In the genomic region with DNA sequence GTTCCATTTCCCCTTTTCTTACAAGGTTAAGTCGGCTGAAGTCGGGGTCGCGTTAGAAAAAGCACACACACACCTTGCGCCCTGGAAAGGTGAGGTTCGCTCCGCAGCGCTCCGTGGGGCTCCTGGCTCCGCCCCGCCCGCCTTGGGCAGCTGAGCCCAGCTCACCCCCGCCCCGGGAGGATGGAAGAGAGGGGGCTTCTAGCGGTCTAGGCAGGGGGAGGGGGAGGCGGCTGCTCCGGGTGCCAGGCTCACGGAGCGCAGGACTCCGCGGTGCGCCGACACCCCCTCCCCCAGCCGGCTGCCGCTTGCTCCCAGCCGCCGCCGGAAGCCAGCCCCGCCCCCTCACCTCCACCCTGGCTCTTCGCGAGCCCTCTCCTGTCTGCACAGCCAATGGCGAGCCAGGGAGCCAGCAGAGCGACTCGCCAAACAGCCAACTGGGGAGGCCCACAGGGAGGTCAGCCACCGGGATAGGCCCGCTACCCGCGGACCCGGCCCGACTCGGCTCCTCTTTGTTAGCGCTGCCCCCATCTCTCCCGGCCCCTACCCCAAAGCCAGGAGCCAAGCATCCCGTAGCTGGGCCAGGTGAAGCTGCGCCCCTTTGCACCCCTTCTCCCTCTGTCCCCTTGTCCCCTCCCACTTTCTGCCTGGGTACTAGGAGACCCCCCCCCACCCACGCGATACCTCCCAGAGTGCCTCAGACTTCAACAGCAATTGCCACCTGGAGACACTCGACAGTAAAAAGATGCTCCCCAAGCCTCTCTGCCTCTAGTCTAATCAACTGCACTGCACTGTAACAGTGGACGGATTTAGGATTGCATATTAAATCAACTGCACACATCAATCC, we compare ENCODE assay signal across 1 cellular context.
A peak's percentile ranks its signal among the peaks of the same experiment; 100 is the strongest.
TF ChIP-seq lines count a peak whose summit lies in the region.

No MANE protein-coding gene starts in this region.

TF ChIP-seq in K562, 482 proteins besides CTCF, POLR2A, EP300 and RAD21 (continued from another document):
- TF ChIP-seq, protein P1, sequence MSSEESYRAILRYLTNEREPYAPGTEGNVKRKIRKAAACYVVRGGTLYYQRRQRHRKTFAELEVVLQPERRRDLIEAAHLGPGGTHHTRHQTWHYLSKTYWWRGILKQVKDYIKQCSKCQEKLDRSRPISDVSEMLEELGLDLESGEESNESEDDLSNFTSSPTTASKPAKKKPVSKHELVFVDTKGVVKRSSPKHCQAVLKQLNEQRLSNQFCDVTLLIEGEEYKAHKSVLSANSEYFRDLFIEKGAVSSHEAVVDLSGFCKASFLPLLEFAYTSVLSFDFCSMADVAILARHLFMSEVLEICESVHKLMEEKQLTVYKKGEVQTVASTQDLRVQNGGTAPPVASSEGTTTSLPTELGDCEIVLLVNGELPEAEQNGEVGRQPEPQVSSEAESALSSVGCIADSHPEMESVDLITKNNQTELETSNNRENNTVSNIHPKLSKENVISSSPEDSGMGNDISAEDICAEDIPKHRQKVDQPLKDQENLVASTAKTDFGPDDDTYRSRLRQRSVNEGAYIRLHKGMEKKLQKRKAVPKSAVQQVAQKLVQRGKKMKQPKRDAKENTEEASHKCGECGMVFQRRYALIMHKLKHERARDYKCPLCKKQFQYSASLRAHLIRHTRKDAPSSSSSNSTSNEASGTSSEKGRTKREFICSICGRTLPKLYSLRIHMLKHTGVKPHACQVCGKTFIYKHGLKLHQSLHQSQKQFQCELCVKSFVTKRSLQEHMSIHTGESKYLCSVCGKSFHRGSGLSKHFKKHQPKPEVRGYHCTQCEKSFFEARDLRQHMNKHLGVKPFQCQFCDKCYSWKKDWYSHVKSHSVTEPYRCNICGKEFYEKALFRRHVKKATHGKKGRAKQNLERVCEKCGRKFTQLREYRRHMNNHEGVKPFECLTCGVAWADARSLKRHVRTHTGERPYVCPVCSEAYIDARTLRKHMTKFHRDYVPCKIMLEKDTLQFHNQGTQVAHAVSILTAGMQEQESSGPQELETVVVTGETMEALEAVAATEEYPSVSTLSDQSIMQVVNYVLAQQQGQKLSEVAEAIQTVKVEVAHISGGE (CRISPR knock-in tag; IDR thresholded peaks at IDR 0.05), result no peak
- TF ChIP-seq CBX2 (IDR thresholded peaks at IDR 0.05; ENCODE audit: insufficient read depth, low read length, poor library complexity, severe bottlenecking) (no peak), ZNF695 (CRISPR knock-in tag; IDR thresholded peaks at IDR 0.05) (no peak; the same call in 1 of the 2 replicates), ESRRB (CRISPR knock-in tag; IDR thresholded peaks at IDR 0.05; ENCODE audit: borderline replicate concordance) (no peak), POLR2H (tag; IDR thresholded peaks at IDR 0.05; ENCODE audit: low read depth) (no peak), MYC (IDR thresholded peaks at IDR 0.05; ENCODE audit: low read depth, low read length) (peak; percentile 44; the same call in 1 of the 2 replicates), MYC (CRISPR knock-in tag; IDR thresholded peaks at IDR 0.05; ENCODE audit: borderline replicate concordance, low read depth) (no peak), NCOR1 (IDR thresholded peaks at IDR 0.05) (no peak), MTA1 (IDR thresholded peaks at IDR 0.05; ENCODE audit: borderline replicate concordance) (0 out of 2 replicates have a peak, but pooled peaks have one; percentile 71), SP1 (CRISPR knock-in tag; IDR thresholded peaks at IDR 0.05) (no peak), GATA2 (CRISPR knock-in tag; IDR thresholded peaks at IDR 0.05) (no peak), RUNX1 (IDR thresholded peaks at IDR 0.05; ENCODE audit: low read depth) (no peak), L3MBTL2 (IDR thresholded peaks at IDR 0.05) (peak; percentile 44; the same call in 1 of the 2 replicates), LCOR (CRISPR knock-in tag; IDR thresholded peaks at IDR 0.05) (no peak)
- TF ChIP-seq, protein P2, sequence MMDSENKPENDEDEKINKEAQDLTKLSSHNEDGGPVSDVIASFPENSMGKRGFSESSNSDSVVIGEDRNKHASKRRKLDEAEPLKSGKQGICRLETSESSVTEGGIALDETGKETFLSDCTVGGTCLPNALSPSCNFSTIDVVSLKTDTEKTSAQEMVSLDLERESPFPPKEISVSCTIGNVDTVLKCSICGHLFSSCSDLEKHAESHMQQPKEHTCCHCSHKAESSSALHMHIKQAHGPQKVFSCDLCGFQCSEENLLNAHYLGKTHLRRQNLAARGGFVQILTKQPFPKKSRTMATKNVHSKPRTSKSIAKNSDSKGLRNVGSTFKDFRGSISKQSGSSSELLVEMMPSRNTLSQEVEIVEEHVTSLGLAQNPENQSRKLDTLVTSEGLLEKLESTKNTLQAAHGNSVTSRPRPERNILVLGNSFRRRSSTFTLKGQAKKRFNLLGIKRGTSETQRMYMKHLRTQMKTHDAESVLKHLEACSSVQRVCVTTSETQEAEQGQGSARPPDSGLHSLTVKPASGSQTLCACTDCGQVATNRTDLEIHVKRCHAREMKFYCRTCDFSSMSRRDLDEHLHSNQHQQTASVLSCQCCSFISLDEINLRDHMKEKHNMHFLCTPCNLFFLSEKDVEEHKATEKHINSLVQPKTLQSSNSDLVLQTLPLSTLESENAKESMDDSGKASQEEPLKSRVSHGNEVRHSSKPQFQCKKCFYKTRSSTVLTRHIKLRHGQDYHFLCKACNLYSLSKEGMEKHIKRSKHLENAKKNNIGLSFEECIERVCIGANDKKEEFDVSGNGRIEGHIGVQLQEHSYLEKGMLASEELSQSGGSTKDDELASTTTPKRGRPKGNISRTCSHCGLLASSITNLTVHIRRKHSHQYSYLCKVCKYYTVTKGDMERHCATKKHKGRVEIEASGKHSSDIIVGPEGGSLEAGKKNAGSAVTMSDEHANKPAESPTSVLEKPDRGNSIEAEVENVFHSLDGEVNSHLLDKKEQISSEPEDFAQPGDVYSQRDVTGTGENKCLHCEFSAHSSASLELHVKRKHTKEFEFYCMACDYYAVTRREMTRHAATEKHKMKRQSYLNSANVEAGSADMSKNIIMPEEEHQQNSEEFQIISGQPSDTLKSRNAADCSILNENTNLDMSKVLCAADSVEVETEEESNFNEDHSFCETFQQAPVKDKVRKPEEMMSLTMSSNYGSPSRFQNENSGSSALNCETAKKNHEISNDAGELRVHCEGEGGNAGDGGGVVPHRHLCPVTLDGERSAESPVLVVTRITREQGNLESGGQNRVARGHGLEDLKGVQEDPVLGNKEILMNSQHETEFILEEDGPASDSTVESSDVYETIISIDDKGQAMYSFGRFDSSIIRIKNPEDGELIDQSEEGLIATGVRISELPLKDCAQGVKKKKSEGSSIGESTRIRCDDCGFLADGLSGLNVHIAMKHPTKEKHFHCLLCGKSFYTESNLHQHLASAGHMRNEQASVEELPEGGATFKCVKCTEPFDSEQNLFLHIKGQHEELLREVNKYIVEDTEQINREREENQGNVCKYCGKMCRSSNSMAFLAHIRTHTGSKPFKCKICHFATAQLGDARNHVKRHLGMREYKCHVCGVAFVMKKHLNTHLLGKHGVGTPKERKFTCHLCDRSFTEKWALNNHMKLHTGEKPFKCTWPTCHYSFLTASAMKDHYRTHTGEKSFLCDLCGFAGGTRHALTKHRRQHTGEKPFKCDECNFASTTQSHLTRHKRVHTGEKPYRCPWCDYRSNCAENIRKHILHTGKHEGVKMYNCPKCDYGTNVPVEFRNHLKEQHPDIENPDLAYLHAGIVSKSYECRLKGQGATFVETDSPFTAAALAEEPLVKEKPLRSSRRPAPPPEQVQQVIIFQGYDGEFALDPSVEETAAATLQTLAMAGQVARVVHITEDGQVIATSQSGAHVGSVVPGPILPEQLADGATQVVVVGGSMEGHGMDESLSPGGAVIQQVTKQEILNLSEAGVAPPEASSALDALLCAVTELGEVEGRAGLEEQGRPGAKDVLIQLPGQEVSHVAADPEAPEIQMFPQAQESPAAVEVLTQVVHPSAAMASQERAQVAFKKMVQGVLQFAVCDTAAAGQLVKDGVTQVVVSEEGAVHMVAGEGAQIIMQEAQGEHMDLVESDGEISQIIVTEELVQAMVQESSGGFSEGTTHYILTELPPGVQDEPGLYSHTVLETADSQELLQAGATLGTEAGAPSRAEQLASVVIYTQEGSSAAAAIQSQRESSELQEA (IDR thresholded peaks at IDR 0.05; ENCODE audit: low read depth), result no peak
- TF ChIP-seq, protein P3, sequence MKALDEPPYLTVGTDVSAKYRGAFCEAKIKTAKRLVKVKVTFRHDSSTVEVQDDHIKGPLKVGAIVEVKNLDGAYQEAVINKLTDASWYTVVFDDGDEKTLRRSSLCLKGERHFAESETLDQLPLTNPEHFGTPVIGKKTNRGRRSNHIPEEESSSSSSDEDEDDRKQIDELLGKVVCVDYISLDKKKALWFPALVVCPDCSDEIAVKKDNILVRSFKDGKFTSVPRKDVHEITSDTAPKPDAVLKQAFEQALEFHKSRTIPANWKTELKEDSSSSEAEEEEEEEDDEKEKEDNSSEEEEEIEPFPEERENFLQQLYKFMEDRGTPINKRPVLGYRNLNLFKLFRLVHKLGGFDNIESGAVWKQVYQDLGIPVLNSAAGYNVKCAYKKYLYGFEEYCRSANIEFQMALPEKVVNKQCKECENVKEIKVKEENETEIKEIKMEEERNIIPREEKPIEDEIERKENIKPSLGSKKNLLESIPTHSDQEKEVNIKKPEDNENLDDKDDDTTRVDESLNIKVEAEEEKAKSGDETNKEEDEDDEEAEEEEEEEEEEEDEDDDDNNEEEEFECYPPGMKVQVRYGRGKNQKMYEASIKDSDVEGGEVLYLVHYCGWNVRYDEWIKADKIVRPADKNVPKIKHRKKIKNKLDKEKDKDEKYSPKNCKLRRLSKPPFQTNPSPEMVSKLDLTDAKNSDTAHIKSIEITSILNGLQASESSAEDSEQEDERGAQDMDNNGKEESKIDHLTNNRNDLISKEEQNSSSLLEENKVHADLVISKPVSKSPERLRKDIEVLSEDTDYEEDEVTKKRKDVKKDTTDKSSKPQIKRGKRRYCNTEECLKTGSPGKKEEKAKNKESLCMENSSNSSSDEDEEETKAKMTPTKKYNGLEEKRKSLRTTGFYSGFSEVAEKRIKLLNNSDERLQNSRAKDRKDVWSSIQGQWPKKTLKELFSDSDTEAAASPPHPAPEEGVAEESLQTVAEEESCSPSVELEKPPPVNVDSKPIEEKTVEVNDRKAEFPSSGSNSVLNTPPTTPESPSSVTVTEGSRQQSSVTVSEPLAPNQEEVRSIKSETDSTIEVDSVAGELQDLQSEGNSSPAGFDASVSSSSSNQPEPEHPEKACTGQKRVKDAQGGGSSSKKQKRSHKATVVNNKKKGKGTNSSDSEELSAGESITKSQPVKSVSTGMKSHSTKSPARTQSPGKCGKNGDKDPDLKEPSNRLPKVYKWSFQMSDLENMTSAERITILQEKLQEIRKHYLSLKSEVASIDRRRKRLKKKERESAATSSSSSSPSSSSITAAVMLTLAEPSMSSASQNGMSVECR (CRISPR knock-in tag; IDR thresholded peaks at IDR 0.05), result peak; percentile 51; the same call in 1 of the 2 replicates
- TF ChIP-seq, protein P4, sequence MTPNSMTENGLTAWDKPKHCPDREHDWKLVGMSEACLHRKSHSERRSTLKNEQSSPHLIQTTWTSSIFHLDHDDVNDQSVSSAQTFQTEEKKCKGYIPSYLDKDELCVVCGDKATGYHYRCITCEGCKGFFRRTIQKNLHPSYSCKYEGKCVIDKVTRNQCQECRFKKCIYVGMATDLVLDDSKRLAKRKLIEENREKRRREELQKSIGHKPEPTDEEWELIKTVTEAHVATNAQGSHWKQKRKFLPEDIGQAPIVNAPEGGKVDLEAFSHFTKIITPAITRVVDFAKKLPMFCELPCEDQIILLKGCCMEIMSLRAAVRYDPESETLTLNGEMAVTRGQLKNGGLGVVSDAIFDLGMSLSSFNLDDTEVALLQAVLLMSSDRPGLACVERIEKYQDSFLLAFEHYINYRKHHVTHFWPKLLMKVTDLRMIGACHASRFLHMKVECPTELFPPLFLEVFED (CRISPR knock-in tag; conservative IDR thresholded peaks at IDR 0.05), result peak; percentile 76; the same call in 1 of the 2 replicates
TF ChIP-seq in K562: peak in this region for 107.
